Comparison of ENCODE assay signal across 28 cellular contexts in genomic region chr17:36632916-36633846, GRCh38. TPM values are rescaled to one million over a fixed set of nuclear protein-coding genes. Genes with fewer than 3 reads are reported as not detected.
DNase-seq lines count a peak whose midpoint lies in the region; ATAC-seq and TF ChIP-seq lines count a peak whose summit lies in the region.
"Had no signal": no experiment of that assay in that cellular context is flagged by ENCODE, and none has a peak within 500 bp of the region (broad histone marks: within the 10 kb centered on the region; RNA-seq: fewer than 3 reads in every experiment).

No MANE protein-coding gene starts in this region.

- CTCF ChIA-PET in HEK293 (lab: Yijun Ruan, JAX) = interaction anchor here (1.0 to 8.6 kb wide), 6 partner anchors 8 to 422 kb away, joined by 4 to 84 read pairs (median 8); no protein-coding TSS in a partner anchor

- H3K36me3 ChIP-seq in HEK293 (ENCODE audit: control insufficient read depth in 2 of 2, insufficient read depth in 1 of 2, low read length in 2 of 2) = no peaks in the 10 kb centered on the region
- H3K36me3 ChIP-seq in iPS-18a (ENCODE audit: control insufficient read depth, low read depth, low read length) = no peaks in the 10 kb centered on the region
- no peaks in the 10 kb centered on the region for H3K36me3 ChIP-seq in osteoblast (ENCODE audit: insufficient read depth, low read length)
- H3K36me3 ChIP-seq: prostate gland, transverse colon had no signal

- H3K4me1 ChIP-seq in HEK293 (ENCODE audit: control insufficient read depth, insufficient read depth, low read length) (no peaks in the 10 kb centered on the region), iPS-18a (ENCODE audit: control insufficient read depth, low read depth, low read length) (peaks cover 23% of the 10 kb centered on the region), osteoblast (ENCODE audit: insufficient read depth, low read length) (no peaks in the 10 kb centered on the region)
- H3K4me1 ChIP-seq: body of pancreas, prostate gland, transverse colon had no signal

- ATAC-seq in HG03159 (IDR thresholded peaks at IDR 0.05; ENCODE audit: unreplicated experiment) = no peak
- no peak for ATAC-seq in GM18511 (IDR thresholded peaks at IDR 0.05; ENCODE audit: unreplicated experiment)
- ATAC-seq: body of pancreas; GM12878; left ventricle myocardium superior; PC-3; Right ventricle myocardium inferior; stimulated activated effector memory CD8-positive, alpha-beta T cell treated with anti-CD3 and anti-CD28 coated beads, Interleukin-12 subunit alpha, Interleukin-12 subunit beta, amount 100 ng/mL, for 72 hours had no signal

- POLR2A ChIA-PET in HEK293 (lab: Yijun Ruan, JAX) = interaction anchor here (0.6 kb wide), 2 partner anchors 93 to 125 kb away, joined by 4 read pairs; no protein-coding TSS in a partner anchor

- DNase-seq in choroid plexus epithelial cell (ENCODE audit: low read depth) = peak; percentile 8
- DNase-seq in osteoblast (ENCODE audit: insufficient read length, low spot score, missing footprints) = peak; percentile 83
- DNase-seq in NCI-H82 treated with DMSO at 0.1 percent for 48 hours (lab: John Stamatoyannopoulos, UW; ENCODE audit: unreplicated experiment) = no peak
- no peak for DNase-seq in COLO829 (ENCODE audit: low spot score)
- DNase-seq: ACHN; activated CD4-positive, alpha-beta T cell treated with anti-CD3 and anti-CD28 coated beads, Interleukin-2, amount 50 U/mL, for 48 hours; activated naive CD4-positive, alpha-beta T cell treated with anti-CD3 and anti-CD28 coated beads for 36 hours; body of pancreas; EL; hippocampal formation; KBM-7; left ventricle myocardium superior; NCI-H1092 treated with DMSO at 0.1 percent for 48 hours; NCI-H2029; NCI-H524 treated with DMSO at 0.1 percent for 48 hours; NK-92 treated with Interleukin-12 subunit alpha and Interleukin-12 subunit beta, amount 100 ng/mL, for 24 hours; PC-3; SK-N-SH; stimulated activated CD4-positive, alpha-beta T cell treated with anti-CD3 and anti-CD28 coated beads, Interleukin-15, amount 100 ng/mL, for 24 hours; transverse colon had no signal

- H3K27me3 ChIP-seq in iPS-18a (ENCODE audit: control insufficient read depth, insufficient read depth, low read length) = peaks cover 19% of the 10 kb centered on the region
- H3K27me3 ChIP-seq in osteoblast (ENCODE audit: insufficient read depth, low read length) = peaks cover 37% of the 10 kb centered on the region
- H3K27me3 ChIP-seq: body of pancreas had no signal

- H3K9me3 ChIP-seq in HEK293 (ENCODE audit: control insufficient read depth, insufficient read depth, low read depth, low read length) (no peaks in the 10 kb centered on the region), iPS-18a (ENCODE audit: control insufficient read depth, low read depth, low read length) (no peaks in the 10 kb centered on the region), osteoblast (ENCODE audit: low read depth, low read length) (no peaks in the 10 kb centered on the region)
- H3K9me3 ChIP-seq: body of pancreas, prostate gland, SK-N-SH, transverse colon had no signal

- H3K27ac ChIP-seq in HEK293 (ENCODE audit: extremely low read depth, low read depth, low read length) (no peak overlapping the region), iPS-18a (ENCODE audit: low read length) (no peak overlapping the region), osteoblast (ENCODE audit: low read depth, low read length) (no peak overlapping the region)
- H3K27ac ChIP-seq: body of pancreas, prostate gland, transverse colon had no signal

- TF ChIP-seq CTCF in HEK293 (tag by site-specific recombination; IDR thresholded peaks at IDR 0.05) = no peak
- no peak for TF ChIP-seq CTCF in choroid plexus epithelial cell (conservative IDR thresholded peaks at IDR 0.05; ENCODE audit: low read depth, low read length)
- no peak for TF ChIP-seq CTCF in osteoblast (IDR thresholded peaks at IDR 0.05; ENCODE audit: extremely low read depth, low read depth, low read length)

- no peaks in the 10 kb centered on the region for H3K79me2 ChIP-seq in osteoblast (ENCODE audit: insufficient read depth, low read length)

- no peak overlapping the region for H3K9ac ChIP-seq in iPS-18a (ENCODE audit: low read length)
- H3K9ac ChIP-seq: SK-N-SH had no signal

- H3K4me3 ChIP-seq in HEK293 (ENCODE audit: low read depth, low read length) (no peak overlapping the region), choroid plexus epithelial cell (ENCODE audit: low read depth, low read length) (no peak overlapping the region), iPS-18a (ENCODE audit: low read length) (peak overlapping the region; percentile 32), osteoblast (ENCODE audit: insufficient read depth, low read length) (no peak overlapping the region)
- H3K4me3 ChIP-seq: body of pancreas, GM12878, prostate gland, transverse colon had no signal

- H3K4me2 ChIP-seq in osteoblast (ENCODE audit: insufficient read depth, low read length) = no peak overlapping the region
- H3K4me2 ChIP-seq: SK-N-SH had no signal

- H2AFZ ChIP-seq in osteoblast (ENCODE audit: low read length) = no peak overlapping the region

- H4K20me1 ChIP-seq in osteoblast (ENCODE audit: insufficient read depth, low read length) = no peaks in the 10 kb centered on the region

TF ChIP-seq in HEK293, 187 proteins besides CTCF, POLR2A, EP300 and RAD21:
- TF ChIP-seq ZFHX2 (tag by site-specific recombination; conservative IDR thresholded peaks at IDR 0.05) (peak; percentile 87), ZNF513 (tag by site-specific recombination; IDR thresholded peaks at IDR 0.05) (peak; percentile 76), ZNF26 (tag by site-specific recombination; IDR thresholded peaks at IDR 0.05) (no peak), ZNF366 (tag by site-specific recombination; conservative IDR thresholded peaks at IDR 0.05) (peak; percentile 46; the same call in 1 of the 2 replicates), ZBTB6 (tag by site-specific recombination; IDR thresholded peaks at IDR 0.05) (no peak), EGR2 (tag by site-specific recombination; IDR thresholded peaks at IDR 0.05; ENCODE audit: low read depth) (peak; percentile 96)

RNA-seq across cellular contexts. Expression of gene MRM1, which starts 31.8 kb away (rescaled TPM):
- total RNA-seq in osteoblast = 2.7 and 4.0 TPM in 2 replicates

RNA-seq across cellular contexts. Expression of gene DHRS11, which starts 41.5 kb away (rescaled TPM):
- 2.9 and 3.3 TPM in 2 replicates for total RNA-seq in osteoblast

Comparison
In these comparisons a context has a peak if more than half of its experiments do, and no peak if none do; other contexts are left out.
1. DNase-seq: peak in choroid plexus epithelial cell (single experiment) and osteoblast (single experiment); none in NCI-H82 treated with DMSO at 0.1 percent for 48 hours (single experiment) and COLO829 (single experiment).